8 cellular contexts compared by ENCODE assay signal in the genomic region with DNA sequence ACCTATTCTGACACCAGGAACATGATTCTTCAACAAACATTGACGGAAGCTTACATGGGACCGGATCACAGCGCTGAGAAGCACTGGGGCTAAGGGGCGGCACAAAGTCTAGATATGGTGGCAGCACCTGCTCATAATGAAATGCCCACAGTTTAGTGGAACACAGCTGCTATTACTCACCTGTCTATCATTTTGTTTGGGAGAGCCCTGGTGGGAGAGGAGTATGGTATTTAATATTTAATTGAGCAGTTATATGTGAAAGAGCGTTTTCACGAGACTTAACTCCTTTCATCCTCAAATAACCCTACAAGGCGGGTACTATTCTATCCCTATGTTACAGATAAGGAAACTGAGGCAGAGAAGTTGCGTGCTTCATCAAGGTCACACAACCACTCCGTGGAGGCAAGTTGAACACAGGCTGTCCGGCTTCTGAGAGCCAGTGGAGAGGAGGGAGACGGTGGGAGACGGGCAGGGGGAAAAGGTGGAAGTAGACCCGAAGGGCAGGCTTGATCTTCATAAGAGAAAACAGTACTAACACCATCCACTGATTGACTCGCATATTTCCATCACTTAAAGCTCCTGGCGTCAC. TPM values are rescaled to one million over a fixed set of nuclear protein-coding genes. Genes with fewer than 3 reads are reported as not detected.
DNase-seq lines count a peak whose midpoint lies in the region; ATAC-seq and TF ChIP-seq lines count a peak whose summit lies in the region.

No MANE protein-coding gene starts in this region.

- H3K9me3 ChIP-seq in CD4-positive, CD25-positive, alpha-beta regulatory T cell (ENCODE audit: control insufficient read depth in 2 of 2, low read length in 2 of 2), result no peaks in the 10 kb centered on the region
- H3K9me3 ChIP-seq in ascending aorta (no peaks in the 10 kb centered on the region), thyroid gland (no peaks in the 10 kb centered on the region)

- peak in 1 of 3 donors; percentile 3 for DNase-seq in CD4-positive, CD25-positive, alpha-beta regulatory T cell
- DNase-seq in ascending aorta (ENCODE audit: low spot score in 2 of 2) (no peak), left colon (no peak), thyroid gland (no peak), NCI-H526 treated with DMSO at 0.1 percent for 48 hours (lab: John Stamatoyannopoulos, UW) (no peak), NOMO-1 treated with dmso at 0.1 percent for 144 hours (lab: John Stamatoyannopoulos, UW; ENCODE audit: unreplicated experiment) (no peak)

- H3K4me3 ChIP-seq in CD4-positive, CD25-positive, alpha-beta regulatory T cell (ENCODE audit: low read depth, low read length), result peak overlapping the region; percentile 91
- H3K4me3 ChIP-seq in ascending aorta, result peak overlapping the region; percentile 81 to 95
- H3K4me3 ChIP-seq in thyroid gland (replicated peaks in 1 of 3), result peak overlapping the region in 2 of 3 donors; percentile 45 to 51

- no peak for TF ChIP-seq POLR2A in thyroid gland (IDR thresholded peaks at IDR 0.05)

- peaks cover 30% of the 10 kb centered on the region for H3K4me1 ChIP-seq in CD4-positive, CD25-positive, alpha-beta regulatory T cell (ENCODE audit: control insufficient read depth, insufficient read depth, low read length, poor library complexity, severe bottlenecking)
- H3K4me1 ChIP-seq in ascending aorta (peaks cover 0 to 20% of the 10 kb centered on the region in 2 donors), thyroid gland (peaks cover 11 to 13% of the 10 kb centered on the region in 2 donors)

- peaks cover 8% of the 10 kb centered on the region for H3K36me3 ChIP-seq in CD4-positive, CD25-positive, alpha-beta regulatory T cell (ENCODE audit: control insufficient read depth, insufficient read depth, low read length)
- H3K36me3 ChIP-seq in ascending aorta (peaks cover 0 to 8% of the 10 kb centered on the region in 2 donors), thyroid gland (no peaks in the 10 kb centered on the region)

- peaks cover 20 to 54% (median 33%) of the 10 kb centered on the region in 4 donors for H3K4me1 Mint-ChIP-seq in CD4-positive, CD25-positive, alpha-beta regulatory T cell

- intact Hi-C loops in ascending aorta (cut with DNase I), result loop anchor here (1.0 to 10.0 kb wide), 7 partner anchors 75 to 663 kb away; a partner anchor contains a TSS
- intact Hi-C loops in left colon (cut with DNase I, micrococcal nuclease), result no loop called here
- intact Hi-C loops in thyroid gland (cut with DNase I), result loop anchor here (2.0 kb wide), 1 partner anchor 105 kb away; a partner anchor contains a TSS

- no peak for TF ChIP-seq CTCF in ascending aorta (IDR thresholded peaks at IDR 0.05)
- TF ChIP-seq CTCF in thyroid gland (IDR thresholded peaks at IDR 0.05), result no peak

- peak overlapping the region; percentile 94 for H3K27ac ChIP-seq in CD4-positive, CD25-positive, alpha-beta regulatory T cell (ENCODE audit: insufficient read depth, low read length, poor library complexity, severe bottlenecking)
- H3K27ac ChIP-seq in ascending aorta, result peak overlapping the region; percentile 85 to 98
- H3K27ac ChIP-seq in thyroid gland, result peak overlapping the region in 2 of 3 donors; percentile 86 to 93

- ATAC-seq in CD4-positive, CD25-positive, alpha-beta regulatory T cell (ENCODE audit: low read depth in 2 of 2), result peak in 1 of 2 donors; percentile 2
- ATAC-seq in GM19463 (IDR thresholded peaks at IDR 0.05; ENCODE audit: unreplicated experiment) (peak; percentile 13), HG03520 (IDR thresholded peaks at IDR 0.05; ENCODE audit: unreplicated experiment) (peak; percentile 13), left colon (peak; percentile 17)

- peak overlapping the region; percentile 99 to 100 (median 100) for H3K27ac Mint-ChIP-seq in CD4-positive, CD25-positive, alpha-beta regulatory T cell

- H3K27me3 Mint-ChIP-seq in CD4-positive, CD25-positive, alpha-beta regulatory T cell, result no peaks in the 10 kb centered on the region

- no peaks in the 10 kb centered on the region for H3K27me3 ChIP-seq in CD4-positive, CD25-positive, alpha-beta regulatory T cell (ENCODE audit: control insufficient read depth, insufficient read depth, low read length)
- H3K27me3 ChIP-seq in ascending aorta (no peaks in the 10 kb centered on the region), thyroid gland (no peaks in the 10 kb centered on the region)

- peak overlapping the region; percentile 89 to 98 (median 98) for H3K4me3 Mint-ChIP-seq in CD4-positive, CD25-positive, alpha-beta regulatory T cell

- peaks cover 14% of the 10 kb centered on the region for H3K36me3 Mint-ChIP-seq in CD4-positive, CD25-positive, alpha-beta regulatory T cell

- WGBS in thyroid gland, 2 donors, result 56 to 61% methylated on average over 15 of the region's 15 CpGs

- peaks cover 0 to 3% (median 0%) of the 10 kb centered on the region in 7 donors for H3K9me3 Mint-ChIP-seq in CD4-positive, CD25-positive, alpha-beta regulatory T cell

RNA-seq across cellular contexts. Expression of a gene that starts 0.8 kb away (rescaled TPM):
- total RNA-seq in CD4-positive, CD25-positive, alpha-beta regulatory T cell, result 34.8 TPM
- polyA plus RNA-seq in CD4-positive, CD25-positive, alpha-beta regulatory T cell, result 100 to 1,000 TPM in 2 of 4 donors, 10 to 100 TPM in 2; 93.4 to 117 (median 106) TPM
- total RNA-seq in ascending aorta (15.0 TPM), left colon (10 to 100 TPM; 30.7 to 34.3 TPM), thyroid gland (10 to 100 TPM; 32.0 to 43.7 (median 36.5) TPM)

Comparison
In these comparisons a context has a peak if more than half of its experiments do, and no peak if none do; other contexts are left out.
1. intact Hi-C loops: an anchor here in ascending aorta (1.0 to 10.0 kb wide) and thyroid gland (2.0 kb wide); none called in left colon.